8 cellular contexts compared by ENCODE assay signal in genomic region chr15:67839358-67839928, GRCh38. TPM values are rescaled to one million over a fixed set of nuclear protein-coding genes. Genes with fewer than 3 reads are reported as not detected.
DNase-seq lines count a peak whose midpoint lies in the region; ATAC-seq and TF ChIP-seq lines count a peak whose summit lies in the region.

No MANE protein-coding gene starts in this region.

- TF ChIP-seq EP300 in stomach (IDR thresholded peaks at IDR 0.05), result no peak

- H3K4me1 ChIP-seq in ACC112 (ENCODE audit: control insufficient read depth, insufficient read depth, low read length, unreplicated experiment) (peaks cover 3% of the 10 kb centered on the region), HUES6 (ENCODE audit: control insufficient read depth, insufficient read depth, low read length) (peaks cover 38% of the 10 kb centered on the region), stomach (peaks cover 31 to 51% (median 42%) of the 10 kb centered on the region in 4 donors)

- H2AFZ ChIP-seq in ACC112 (ENCODE audit: low read length, unreplicated experiment), result peak overlapping the region; percentile 70

- H3K36me3 ChIP-seq in ACC112 (ENCODE audit: insufficient read depth, low read length) (no peaks in the 10 kb centered on the region), HUES6 (ENCODE audit: control insufficient read depth, insufficient read depth, low read length) (no peaks in the 10 kb centered on the region), stomach (no peaks in the 10 kb centered on the region)

- intact Hi-C loops in left colon (cut with DNase I, micrococcal nuclease), result loop anchor here in 1 of 2 donors (5.0 kb wide), 1 partner anchor 382 kb away; no protein-coding TSS in a partner anchor
- intact Hi-C loops in stomach (cut with DNase I; ENCODE audit: low total_unique reads), result no loop called here

- H3K9me3 ChIP-seq in HUES6 (ENCODE audit: control insufficient read depth, insufficient read depth, low read depth, low read length) (no peaks in the 10 kb centered on the region), stomach (no peaks in the 10 kb centered on the region)

- TF ChIP-seq CTCF in GM13977 (IDR thresholded peaks at IDR 0.05; ENCODE audit: extremely low read depth, insufficient read depth, missing control alignments) (no peak), cardiac fibroblast (IDR thresholded peaks at IDR 0.05; ENCODE audit: low read depth, low read length) (no peak), stomach (IDR thresholded peaks at IDR 0.05) (no peak)

- H3K27ac ChIP-seq in ACC112 (ENCODE audit: low read depth, low read length) (peak overlapping the region; percentile 64), HUES6 (ENCODE audit: low read depth, low read length) (peak overlapping the region; percentile 96; the same call in 1 of the 2 replicates), stomach (peak overlapping the region; percentile 41 to 99 (median 97))

- peak overlapping the region; percentile 97 for H3K9ac ChIP-seq in HUES6 (ENCODE audit: low read length)

- in situ Hi-C loops in GM13977 (cut with MboI; ENCODE audit: low pct_unique_long_range_greater_than_20kb, low sequenced_read_pairs, unreplicated experiment), result loop anchor here (10.0 kb wide), 2 partner anchors 375 to 895 kb away; no protein-coding TSS in a partner anchor

- DNase-seq in GM13977 (ENCODE audit: low spot score), result peak; percentile 69
- peak; percentile 61 for DNase-seq in RPMI8226
- peak; percentile 43 to 66 for DNase-seq in cardiac fibroblast (ENCODE audit: low read depth in 2 of 2)
- DNase-seq in left colon, result no peak
- DNase-seq in stomach, result no peak
- no peak for DNase-seq in activated effector memory CD4-positive, alpha-beta T cell treated with Interleukin-2 at 50 U/mL for 16 hours

- WGBS in stomach, 5 donors, result 0 to 2% (median 1%) methylated on average over 12 of the region's 12 CpGs

- peak; percentile 38 for ATAC-seq in left colon

- H3K27me3 ChIP-seq in ACC112 (ENCODE audit: insufficient read depth, low read length) (peaks cover 18% of the 10 kb centered on the region), HUES6 (ENCODE audit: control insufficient read depth, insufficient read depth, low read length) (peaks cover 47% of the 10 kb centered on the region), stomach (peaks cover 0 to 18% (median 17%) of the 10 kb centered on the region in 3 donors)

- no peaks in the 10 kb centered on the region for H3K79me2 ChIP-seq in ACC112 (ENCODE audit: control insufficient read depth, insufficient read depth, low read length, unreplicated experiment)

- H3K4me3 ChIP-seq in ACC112 (ENCODE audit: low read depth, low read length), result peak overlapping the region; percentile 96
- H3K4me3 ChIP-seq in HUES6 (ENCODE audit: low read depth, low read length), result peak overlapping the region; percentile 90
- H3K4me3 ChIP-seq in cardiac fibroblast (replicated peaks in 1 of 2; ENCODE audit: low read depth in 2 of 2, low read length in 2 of 2), result peak overlapping the region; percentile 51 to 96
- peak overlapping the region; percentile 69 to 87 (median 74) for H3K4me3 ChIP-seq in stomach

- TF ChIP-seq POLR2A in stomach (IDR thresholded peaks at IDR 0.05), result no peak

RNA-seq across cellular contexts. Expression of gene RNU6-1, which starts 0.4 kb away (rescaled TPM):
- not detected for total RNA-seq in left colon
- total RNA-seq in stomach, result not detected
- not detected for polyA plus RNA-seq in stomach

RNA-seq across cellular contexts. Expression of gene SKOR1, which starts 14.1 kb away (rescaled TPM):
- total RNA-seq in left colon, result under 1 TPM; 0.47 to 0.49 TPM
- 1 to 10 TPM in 2 of 5 donors, under 1 TPM in 2, not detected in 1; 0.14 to 5.8 (median 2.9) TPM for total RNA-seq in stomach
- polyA plus RNA-seq in stomach, result under 1 TPM in 2 of 3 donors, not detected in 1; 0.20 to 0.46 TPM

Comparison
In these comparisons a context has a peak if more than half of its experiments do, and no peak if none do; other contexts are left out.
1. DNase-seq: peak in GM13977 (single experiment), RPMI8226 (single experiment) and cardiac fibroblast (2 of 2); none in left colon (0 of 2), stomach (single experiment) and activated effector memory CD4-positive, alpha-beta T cell treated with Interleukin-2 at 50 U/mL for 16 hours (single experiment).
2. Peak in every context shown above with its lines, with median percentiles within 50 percentile points of each other: H3K27ac ChIP-seq and H3K4me3 ChIP-seq.